ENCODE assay signal across 1 cellular context in genomic region chr15:67110958-67111864, GRCh38.
A peak's percentile ranks its signal among the peaks of the same experiment; 100 is the strongest.
TF ChIP-seq lines count a peak whose summit lies in the region.

No MANE protein-coding gene starts in this region.

TF ChIP-seq in K562, 482 proteins besides CTCF, POLR2A, EP300 and RAD21 (continued from another document):
- TF ChIP-seq NKRF (IDR thresholded peaks at IDR 0.05; ENCODE audit: borderline replicate concordance) (no peak), ZNF24 (IDR thresholded peaks at IDR 0.05) (0 out of 2 replicates have a peak, but pooled peaks have one; percentile 13), CBX3 (IDR thresholded peaks at IDR 0.05; ENCODE audit: borderline replicate concordance in 1 of 2, low read length in 2 of 2) (peak in 1 of 2 experiments; percentile 78; a peak in 1 of 3 replicates), KDM1A (IDR thresholded peaks at IDR 0.05) (peak in 1 of 2 experiments; percentile 71; a peak in 2 of 4 replicates), YY1 (IDR thresholded peaks at IDR 0.05; ENCODE audit: borderline replicate concordance in 1 of 3, control insufficient read depth in 1 of 3, extremely low read depth in 1 of 3, insufficient read depth in 3 of 3, insufficient read length in 1 of 3, insufficient replicate concordance in 2 of 3, low read depth in 1 of 3, low read length in 2 of 3) (no peak), LARP7 (IDR thresholded peaks at IDR 0.05) (no peak), ZNF146 (CRISPR knock-in tag; IDR thresholded peaks at IDR 0.05; ENCODE audit: unreplicated experiment) (peak; percentile 95), ZC3H4 (CRISPR knock-in tag; IDR thresholded peaks at IDR 0.05; ENCODE audit: borderline replicate concordance) (no peak), SIX5 (IDR thresholded peaks at IDR 0.05; ENCODE audit: borderline replicate concordance in 1 of 2, insufficient read depth in 1 of 2, low read depth in 1 of 2, low read length in 2 of 2) (no peak), ZBTB9 (CRISPR knock-in tag; IDR thresholded peaks at IDR 0.05) (no peak), SMARCE1 (IDR thresholded peaks at IDR 0.05) (no peak), ID3 (CRISPR knock-in tag; IDR thresholded peaks at IDR 0.05) (no peak), ID3 (tag; IDR thresholded peaks at IDR 0.05) (no peak), ZNF586 (CRISPR knock-in tag; conservative IDR thresholded peaks at IDR 0.05) (no peak), NRF1 (conservative IDR thresholded peaks at IDR 0.05 in 1 of 2, IDR thresholded peaks at IDR 0.05 in 1 of 2) (no peak), GTF2E2 (tag; IDR thresholded peaks at IDR 0.05) (no peak), RBM17 (IDR thresholded peaks at IDR 0.05; ENCODE audit: borderline replicate concordance, low read depth, low read length) (no peak), HEY1 (CRISPR knock-in tag; IDR thresholded peaks at IDR 0.05; ENCODE audit: borderline replicate concordance) (no peak), ZNF785 (CRISPR knock-in tag; IDR thresholded peaks at IDR 0.05) (no peak), NR0B1 (IDR thresholded peaks at IDR 0.05; ENCODE audit: partially characterized antibody) (no peak), ZNF57 (CRISPR knock-in tag; IDR thresholded peaks at IDR 0.05) (no peak), TFE3 (CRISPR knock-in tag; IDR thresholded peaks at IDR 0.05) (no peak), ZC3H11A (IDR thresholded peaks at IDR 0.05; ENCODE audit: low read depth, low read length) (no peak), ZNF197 (CRISPR knock-in tag; IDR thresholded peaks at IDR 0.05; ENCODE audit: low read depth) (no peak), ZNF407 (IDR thresholded peaks at IDR 0.05; ENCODE audit: low read depth) (peak; percentile 79), C11orf30 (IDR thresholded peaks at IDR 0.05; ENCODE audit: low read depth) (no peak), ZNF511 (CRISPR knock-in tag; IDR thresholded peaks at IDR 0.05) (no peak), BRCA1 (IDR thresholded peaks at IDR 0.05) (no peak), BRCA1 (CRISPR knock-in tag; IDR thresholded peaks at IDR 0.05) (no peak), ZBTB43 (CRISPR knock-in tag; IDR thresholded peaks at IDR 0.05) (no peak), RBM25 (IDR thresholded peaks at IDR 0.05; ENCODE audit: low read depth, low read length, severe bottlenecking) (peak; percentile 86), TRIM28 (IDR thresholded peaks at IDR 0.05) (peak; percentile 74; the same call in 1 of the 2 replicates), MXI1 (IDR thresholded peaks at IDR 0.05; ENCODE audit: low read depth, low read length) (no peak), SNIP1 (IDR thresholded peaks at IDR 0.05; ENCODE audit: low read depth) (no peak), ZFP36 (IDR thresholded peaks at IDR 0.05; ENCODE audit: low read depth, low read length, partially characterized antibody) (peak; percentile 84), ZNF609 (CRISPR knock-in tag; IDR thresholded peaks at IDR 0.05; ENCODE audit: borderline replicate concordance) (no peak), CGGBP1 (CRISPR knock-in tag; IDR thresholded peaks at IDR 0.05) (no peak)
